In the genomic region with DNA sequence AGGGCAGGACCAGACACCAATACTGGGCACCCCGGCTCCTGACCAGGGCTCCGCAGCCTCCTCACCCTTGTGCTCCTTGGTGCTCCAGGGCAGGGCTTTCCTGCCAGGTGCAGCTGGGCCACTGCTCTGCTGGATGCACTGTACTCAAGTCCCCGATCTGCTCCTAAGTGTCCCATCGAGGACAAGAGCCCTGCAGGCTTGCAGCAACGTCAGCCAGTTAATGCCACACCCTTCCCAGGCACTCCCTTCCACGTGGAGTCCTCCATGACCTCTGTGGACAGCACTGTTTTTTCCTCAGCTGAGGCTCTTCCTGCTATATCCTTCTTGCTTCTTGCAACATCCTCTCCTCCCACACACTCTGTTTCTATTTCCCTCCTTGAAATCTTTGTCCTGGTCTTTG, we compare ENCODE assay signal across 16 cellular contexts.
A peak's percentile ranks its signal among the peaks of the same experiment; 100 is the strongest.
DNase-seq lines count a peak whose midpoint lies in the region; ATAC-seq and TF ChIP-seq lines count a peak whose summit lies in the region.
"Had no signal": no experiment of that assay in that cellular context is flagged by ENCODE, and none has a peak within 500 bp of the region (broad histone marks: within the 10 kb centered on the region; RNA-seq: fewer than 3 reads in every experiment).

No MANE protein-coding gene starts in this region.

- H3K4me3 ChIP-seq in AG10803 (ENCODE audit: low read length): no peak overlapping the region
- H3K4me3 ChIP-seq in PC-3 (ENCODE audit: low read length): no peak overlapping the region
- no peak overlapping the region for H3K4me3 ChIP-seq in left lung

- H3K27me3 ChIP-seq in PC-3 (ENCODE audit: low read length): no peaks in the 10 kb centered on the region
- no peaks in the 10 kb centered on the region for H3K27me3 ChIP-seq in left lung

- H3K4me1 ChIP-seq in PC-3 (ENCODE audit: insufficient read depth, low read length) (peaks cover 44% of the 10 kb centered on the region), left lung (no peaks in the 10 kb centered on the region)

- H3K36me3 ChIP-seq in PC-3 (ENCODE audit: low read depth, low read length) (no peaks in the 10 kb centered on the region), left lung (no peaks in the 10 kb centered on the region)

- H2AFZ ChIP-seq in PC-3 (ENCODE audit: low read length): no peak overlapping the region

- POLR2A ChIA-PET in PC-3 (lab: Charles Lee; ENCODE audit: unreplicated experiment): no interaction called here

- H3K9ac ChIP-seq in PC-3 (ENCODE audit: low read length): no peak overlapping the region

- intact Hi-C loops in PC-3 (cut with micrococcal nuclease) (loop anchor here (5.0 kb wide), 1 partner anchor 110 kb away; no protein-coding TSS in a partner anchor), left lung (cut with DNase I) (no loop called here)

- CTCF ChIA-PET in PC-3 (lab: Charles Lee): no interaction called here
- CTCF ChIA-PET in activated naive CD4-positive, alpha-beta T cell treated with anti-CD3 and anti-CD28 coated beads, Interleukin-2, amount 10 ng/mL, durations not matched to agents 7 days and 5 days (lab: Charles Lee): no interaction called here

- H3K27ac Mint-ChIP-seq in stimulated activated effector memory CD8-positive, alpha-beta T cell treated with anti-CD3 and anti-CD28 coated beads, Interleukin-12 subunit alpha, Interleukin-12 subunit beta, amount 100 ng/mL, for 72 hours: no peak overlapping the region
- no peak overlapping the region for H3K27ac Mint-ChIP-seq in activated naive CD4-positive, alpha-beta T cell treated with anti-CD3 and anti-CD28 coated beads, Interleukin-2, amount 10 ng/mL, durations not matched to agents 7 days and 5 days
- H3K27ac Mint-ChIP-seq in activated naive CD8-positive, alpha-beta T cell treated with anti-CD3 and anti-CD28 coated beads for 36 hours: no peak overlapping the region
- H3K27ac Mint-ChIP-seq: activated CD4-positive, alpha-beta T cell treated with anti-CD3 and anti-CD28 coated beads, Interleukin-2, amount 10 ng/mL, durations not matched to agents 7 days and 5 days had no signal

- no peak overlapping the region for H3K4me2 ChIP-seq in PC-3 (ENCODE audit: low read length)

- TF ChIP-seq CTCF in AG10803 (conservative IDR thresholded peaks at IDR 0.05; ENCODE audit: low read length): no peak
- no peak for TF ChIP-seq CTCF in PC-3 (conservative IDR thresholded peaks at IDR 0.05; ENCODE audit: low read depth, low read length)
- no peak for TF ChIP-seq CTCF in left lung (IDR thresholded peaks at IDR 0.05)

- no peak overlapping the region for H3K4me3 Mint-ChIP-seq in stimulated activated effector memory CD8-positive, alpha-beta T cell treated with anti-CD3 and anti-CD28 coated beads, Interleukin-12 subunit alpha, Interleukin-12 subunit beta, amount 100 ng/mL, for 72 hours
- H3K4me3 Mint-ChIP-seq in activated naive CD4-positive, alpha-beta T cell treated with anti-CD3 and anti-CD28 coated beads, Interleukin-2, amount 10 ng/mL, durations not matched to agents 7 days and 5 days: no peak overlapping the region
- no peak overlapping the region for H3K4me3 Mint-ChIP-seq in activated naive CD8-positive, alpha-beta T cell treated with anti-CD3 and anti-CD28 coated beads for 36 hours
- H3K4me3 Mint-ChIP-seq: activated CD4-positive, alpha-beta T cell treated with anti-CD3 and anti-CD28 coated beads, Interleukin-2, amount 10 ng/mL, durations not matched to agents 7 days and 5 days had no signal

- H3K27ac ChIP-seq in PC-3 (ENCODE audit: low read length): no peak overlapping the region
- no peak overlapping the region for H3K27ac ChIP-seq in left lung

- H3K9me3 ChIP-seq in PC-3 (ENCODE audit: low read length) (no peaks in the 10 kb centered on the region), left lung (no peaks in the 10 kb centered on the region)
- H3K9me3 ChIP-seq: Caco-2 had no signal

- no peaks in the 10 kb centered on the region for H3F3A ChIP-seq in PC-3 (ENCODE audit: low read length, unreplicated experiment)

- ATAC-seq in PC-3 (no peak), esophagus mucosa (peak; percentile 51), left lung (peak; percentile 78)
- no peak for ATAC-seq in stimulated activated effector memory CD8-positive, alpha-beta T cell treated with anti-CD3 and anti-CD28 coated beads, Interleukin-12 subunit alpha, Interleukin-12 subunit beta, amount 100 ng/mL, for 72 hours

- no TSS peak for BruUV-seq in PC-3 (replicated peaks; lab: Mats Ljungman, UMichigan)

- no peaks in the 10 kb centered on the region for H3K9me3 Mint-ChIP-seq in stimulated activated effector memory CD8-positive, alpha-beta T cell treated with anti-CD3 and anti-CD28 coated beads, Interleukin-12 subunit alpha, Interleukin-12 subunit beta, amount 100 ng/mL, for 72 hours
- H3K9me3 Mint-ChIP-seq in activated naive CD4-positive, alpha-beta T cell treated with anti-CD3 and anti-CD28 coated beads, Interleukin-2, amount 10 ng/mL, durations not matched to agents 7 days and 5 days: no peaks in the 10 kb centered on the region
- H3K9me3 Mint-ChIP-seq in activated naive CD8-positive, alpha-beta T cell treated with anti-CD3 and anti-CD28 coated beads for 36 hours: no peaks in the 10 kb centered on the region
- H3K9me3 Mint-ChIP-seq: activated CD4-positive, alpha-beta T cell treated with anti-CD3 and anti-CD28 coated beads, Interleukin-2, amount 10 ng/mL, durations not matched to agents 7 days and 5 days had no signal

- DNase-seq in AG10803 (ENCODE audit: low read depth): peak; percentile 55
- DNase-seq in PC-3: peak; percentile 34
- DNase-seq in left lung: peak; percentile 49 to 66
- no peak for DNase-seq in stimulated activated effector memory CD8-positive, alpha-beta T cell treated with anti-CD3 and anti-CD28 coated beads, Interleukin-12 subunit alpha, Interleukin-12 subunit beta, amount 100 ng/mL, for 72 hours (ENCODE audit: low spot score in 2 of 2)
- DNase-seq in CD1c-positive myeloid dendritic cell (ENCODE audit: extremely low spot score): no peak
- no peak for DNase-seq in activated naive CD4-positive, alpha-beta T cell treated with anti-CD3 and anti-CD28 coated beads, Interleukin-2, amount 10 ng/mL, durations not matched to agents 7 days and 5 days
- DNase-seq in activated naive CD8-positive, alpha-beta T cell treated with anti-CD3 and anti-CD28 coated beads for 36 hours: no peak
- DNase-seq: activated CD4-positive, alpha-beta T cell treated with anti-CD3 and anti-CD28 coated beads, Interleukin-2, amount 10 ng/mL, durations not matched to agents 7 days and 5 days; erythroblast; hypothalamus; KBM-7; nucleus accumbens; stimulated activated CD4-positive, alpha-beta T cell treated with anti-CD3 and anti-CD28 coated beads, Interleukin-2, amount 100 ng/mL, for 48 hours; SW 1271 had no signal

- no peaks in the 10 kb centered on the region for H3K9me2 ChIP-seq in PC-3 (replicated peaks; ENCODE audit: low read length)

- H3K27me3 Mint-ChIP-seq in activated naive CD4-positive, alpha-beta T cell treated with anti-CD3 and anti-CD28 coated beads, Interleukin-2, amount 10 ng/mL, durations not matched to agents 7 days and 5 days: no peaks in the 10 kb centered on the region
- H3K27me3 Mint-ChIP-seq in activated naive CD8-positive, alpha-beta T cell treated with anti-CD3 and anti-CD28 coated beads for 36 hours: no peaks in the 10 kb centered on the region
- H3K27me3 Mint-ChIP-seq: activated CD4-positive, alpha-beta T cell treated with anti-CD3 and anti-CD28 coated beads, Interleukin-2, amount 10 ng/mL, durations not matched to agents 7 days and 5 days had no signal

- no peaks in the 10 kb centered on the region for H3K36me3 Mint-ChIP-seq in stimulated activated effector memory CD8-positive, alpha-beta T cell treated with anti-CD3 and anti-CD28 coated beads, Interleukin-12 subunit alpha, Interleukin-12 subunit beta, amount 100 ng/mL, for 72 hours
- no peaks in the 10 kb centered on the region for H3K36me3 Mint-ChIP-seq in activated naive CD4-positive, alpha-beta T cell treated with anti-CD3 and anti-CD28 coated beads, Interleukin-2, amount 10 ng/mL, durations not matched to agents 7 days and 5 days
- no peaks in the 10 kb centered on the region for H3K36me3 Mint-ChIP-seq in activated naive CD8-positive, alpha-beta T cell treated with anti-CD3 and anti-CD28 coated beads for 36 hours

- no peaks in the 10 kb centered on the region for H3K4me1 Mint-ChIP-seq in stimulated activated effector memory CD8-positive, alpha-beta T cell treated with anti-CD3 and anti-CD28 coated beads, Interleukin-12 subunit alpha, Interleukin-12 subunit beta, amount 100 ng/mL, for 72 hours
- H3K4me1 Mint-ChIP-seq in activated naive CD4-positive, alpha-beta T cell treated with anti-CD3 and anti-CD28 coated beads, Interleukin-2, amount 10 ng/mL, durations not matched to agents 7 days and 5 days: no peaks in the 10 kb centered on the region
- H3K4me1 Mint-ChIP-seq in activated naive CD8-positive, alpha-beta T cell treated with anti-CD3 and anti-CD28 coated beads for 36 hours: no peaks in the 10 kb centered on the region
- H3K4me1 Mint-ChIP-seq: activated CD4-positive, alpha-beta T cell treated with anti-CD3 and anti-CD28 coated beads, Interleukin-2, amount 10 ng/mL, durations not matched to agents 7 days and 5 days had no signal

- no peaks in the 10 kb centered on the region for H4K20me1 ChIP-seq in PC-3 (ENCODE audit: low read length)

- no peaks in the 10 kb centered on the region for H3K79me2 ChIP-seq in PC-3 (ENCODE audit: low read length)

Comparison
In these comparisons a context has a peak if more than half of its experiments do, and no peak if none do; other contexts are left out.
1. DNase-seq: peak in AG10803 (single experiment), PC-3 (single experiment) and left lung (2 of 2); none in stimulated activated effector memory CD8-positive, alpha-beta T cell treated with anti-CD3 and anti-CD28 coated beads, Interleukin-12 subunit alpha, Interleukin-12 subunit beta, amount 100 ng/mL, for 72 hours (0 of 2), CD1c-positive myeloid dendritic cell (single experiment), activated naive CD4-positive, alpha-beta T cell treated with anti-CD3 and anti-CD28 coated beads, Interleukin-2, amount 10 ng/mL, durations not matched to agents 7 days and 5 days (single experiment) and activated naive CD8-positive, alpha-beta T cell treated with anti-CD3 and anti-CD28 coated beads for 36 hours (single experiment).
2. ATAC-seq: peak in esophagus mucosa (single experiment) and left lung (single experiment); none in PC-3 (single experiment) and stimulated activated effector memory CD8-positive, alpha-beta T cell treated with anti-CD3 and anti-CD28 coated beads, Interleukin-12 subunit alpha, Interleukin-12 subunit beta, amount 100 ng/mL, for 72 hours (single experiment).